Comparison of ENCODE assay signal across 1 cellular context in the genomic region with DNA sequence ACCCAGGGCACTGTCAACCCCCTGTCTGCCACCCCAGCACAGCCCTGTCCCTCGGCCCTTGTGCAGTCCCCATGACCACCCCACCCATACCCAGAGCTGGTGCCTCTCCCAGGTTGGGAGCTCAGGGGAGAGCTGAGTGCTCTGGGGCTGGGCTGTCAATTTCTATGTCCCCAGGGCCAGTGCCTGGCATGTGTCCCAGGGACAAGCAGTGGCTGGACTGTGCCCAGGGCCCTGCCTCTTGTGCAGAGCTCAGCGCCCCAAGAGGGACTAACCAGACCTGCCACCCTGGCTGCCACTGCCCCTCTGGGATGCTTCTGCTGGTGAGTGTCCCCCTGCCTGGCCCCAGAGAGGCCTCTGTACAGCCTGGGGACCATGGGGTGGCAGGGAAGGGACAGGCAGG.
TF ChIP-seq lines count a peak whose summit lies in the region.

No MANE protein-coding gene starts in this region.

TF ChIP-seq in H1, 55 proteins besides CTCF, POLR2A, EP300 and RAD21:
- TF ChIP-seq SIRT6 (IDR thresholded peaks at IDR 0.05; ENCODE audit: low read length) (no peak), EGR1 (IDR thresholded peaks at IDR 0.05; ENCODE audit: borderline replicate concordance, low read depth, low read length) (no peak)
